Comparison of ENCODE assay signal across 1 cellular context in genomic region chr2:28390857-28391563, GRCh38.
A peak's percentile ranks its signal among the peaks of the same experiment; 100 is the strongest.
TF ChIP-seq lines count a peak whose summit lies in the region.

No MANE protein-coding gene starts in this region.

TF ChIP-seq in HepG2, 621 proteins besides CTCF, POLR2A, EP300 and RAD21 (continued from another document and continues in another):
- TF ChIP-seq, protein P1, sequence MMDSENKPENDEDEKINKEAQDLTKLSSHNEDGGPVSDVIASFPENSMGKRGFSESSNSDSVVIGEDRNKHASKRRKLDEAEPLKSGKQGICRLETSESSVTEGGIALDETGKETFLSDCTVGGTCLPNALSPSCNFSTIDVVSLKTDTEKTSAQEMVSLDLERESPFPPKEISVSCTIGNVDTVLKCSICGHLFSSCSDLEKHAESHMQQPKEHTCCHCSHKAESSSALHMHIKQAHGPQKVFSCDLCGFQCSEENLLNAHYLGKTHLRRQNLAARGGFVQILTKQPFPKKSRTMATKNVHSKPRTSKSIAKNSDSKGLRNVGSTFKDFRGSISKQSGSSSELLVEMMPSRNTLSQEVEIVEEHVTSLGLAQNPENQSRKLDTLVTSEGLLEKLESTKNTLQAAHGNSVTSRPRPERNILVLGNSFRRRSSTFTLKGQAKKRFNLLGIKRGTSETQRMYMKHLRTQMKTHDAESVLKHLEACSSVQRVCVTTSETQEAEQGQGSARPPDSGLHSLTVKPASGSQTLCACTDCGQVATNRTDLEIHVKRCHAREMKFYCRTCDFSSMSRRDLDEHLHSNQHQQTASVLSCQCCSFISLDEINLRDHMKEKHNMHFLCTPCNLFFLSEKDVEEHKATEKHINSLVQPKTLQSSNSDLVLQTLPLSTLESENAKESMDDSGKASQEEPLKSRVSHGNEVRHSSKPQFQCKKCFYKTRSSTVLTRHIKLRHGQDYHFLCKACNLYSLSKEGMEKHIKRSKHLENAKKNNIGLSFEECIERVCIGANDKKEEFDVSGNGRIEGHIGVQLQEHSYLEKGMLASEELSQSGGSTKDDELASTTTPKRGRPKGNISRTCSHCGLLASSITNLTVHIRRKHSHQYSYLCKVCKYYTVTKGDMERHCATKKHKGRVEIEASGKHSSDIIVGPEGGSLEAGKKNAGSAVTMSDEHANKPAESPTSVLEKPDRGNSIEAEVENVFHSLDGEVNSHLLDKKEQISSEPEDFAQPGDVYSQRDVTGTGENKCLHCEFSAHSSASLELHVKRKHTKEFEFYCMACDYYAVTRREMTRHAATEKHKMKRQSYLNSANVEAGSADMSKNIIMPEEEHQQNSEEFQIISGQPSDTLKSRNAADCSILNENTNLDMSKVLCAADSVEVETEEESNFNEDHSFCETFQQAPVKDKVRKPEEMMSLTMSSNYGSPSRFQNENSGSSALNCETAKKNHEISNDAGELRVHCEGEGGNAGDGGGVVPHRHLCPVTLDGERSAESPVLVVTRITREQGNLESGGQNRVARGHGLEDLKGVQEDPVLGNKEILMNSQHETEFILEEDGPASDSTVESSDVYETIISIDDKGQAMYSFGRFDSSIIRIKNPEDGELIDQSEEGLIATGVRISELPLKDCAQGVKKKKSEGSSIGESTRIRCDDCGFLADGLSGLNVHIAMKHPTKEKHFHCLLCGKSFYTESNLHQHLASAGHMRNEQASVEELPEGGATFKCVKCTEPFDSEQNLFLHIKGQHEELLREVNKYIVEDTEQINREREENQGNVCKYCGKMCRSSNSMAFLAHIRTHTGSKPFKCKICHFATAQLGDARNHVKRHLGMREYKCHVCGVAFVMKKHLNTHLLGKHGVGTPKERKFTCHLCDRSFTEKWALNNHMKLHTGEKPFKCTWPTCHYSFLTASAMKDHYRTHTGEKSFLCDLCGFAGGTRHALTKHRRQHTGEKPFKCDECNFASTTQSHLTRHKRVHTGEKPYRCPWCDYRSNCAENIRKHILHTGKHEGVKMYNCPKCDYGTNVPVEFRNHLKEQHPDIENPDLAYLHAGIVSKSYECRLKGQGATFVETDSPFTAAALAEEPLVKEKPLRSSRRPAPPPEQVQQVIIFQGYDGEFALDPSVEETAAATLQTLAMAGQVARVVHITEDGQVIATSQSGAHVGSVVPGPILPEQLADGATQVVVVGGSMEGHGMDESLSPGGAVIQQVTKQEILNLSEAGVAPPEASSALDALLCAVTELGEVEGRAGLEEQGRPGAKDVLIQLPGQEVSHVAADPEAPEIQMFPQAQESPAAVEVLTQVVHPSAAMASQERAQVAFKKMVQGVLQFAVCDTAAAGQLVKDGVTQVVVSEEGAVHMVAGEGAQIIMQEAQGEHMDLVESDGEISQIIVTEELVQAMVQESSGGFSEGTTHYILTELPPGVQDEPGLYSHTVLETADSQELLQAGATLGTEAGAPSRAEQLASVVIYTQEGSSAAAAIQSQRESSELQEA (CRISPR knock-in tag; IDR thresholded peaks at IDR 0.05; ENCODE audit: not compliant biosample characterization): peak; percentile 43
- TF ChIP-seq ZNF780A (CRISPR knock-in tag; IDR thresholded peaks at IDR 0.05): no peak
- no peak for TF ChIP-seq NR1H2 (CRISPR knock-in tag; IDR thresholded peaks at IDR 0.05; ENCODE audit: borderline replicate concordance, low read depth)
- TF ChIP-seq, protein P2, sequence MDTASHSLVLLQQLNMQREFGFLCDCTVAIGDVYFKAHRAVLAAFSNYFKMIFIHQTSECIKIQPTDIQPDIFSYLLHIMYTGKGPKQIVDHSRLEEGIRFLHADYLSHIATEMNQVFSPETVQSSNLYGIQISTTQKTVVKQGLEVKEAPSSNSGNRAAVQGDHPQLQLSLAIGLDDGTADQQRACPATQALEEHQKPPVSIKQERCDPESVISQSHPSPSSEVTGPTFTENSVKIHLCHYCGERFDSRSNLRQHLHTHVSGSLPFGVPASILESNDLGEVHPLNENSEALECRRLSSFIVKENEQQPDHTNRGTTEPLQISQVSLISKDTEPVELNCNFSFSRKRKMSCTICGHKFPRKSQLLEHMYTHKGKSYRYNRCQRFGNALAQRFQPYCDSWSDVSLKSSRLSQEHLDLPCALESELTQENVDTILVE (CRISPR knock-in tag; IDR thresholded peaks at IDR 0.05): no peak; the same call in 1 of the 2 replicates
- peak; percentile 81; the same call in 1 of the 2 replicates for TF ChIP-seq ARHGAP35 (CRISPR knock-in tag; IDR thresholded peaks at IDR 0.05; ENCODE audit: borderline replicate concordance)
- 0 out of 2 replicates have a peak, but pooled peaks have one; percentile 39 for TF ChIP-seq ZNF605 (CRISPR knock-in tag; IDR thresholded peaks at IDR 0.05)
- TF ChIP-seq, protein P3, sequence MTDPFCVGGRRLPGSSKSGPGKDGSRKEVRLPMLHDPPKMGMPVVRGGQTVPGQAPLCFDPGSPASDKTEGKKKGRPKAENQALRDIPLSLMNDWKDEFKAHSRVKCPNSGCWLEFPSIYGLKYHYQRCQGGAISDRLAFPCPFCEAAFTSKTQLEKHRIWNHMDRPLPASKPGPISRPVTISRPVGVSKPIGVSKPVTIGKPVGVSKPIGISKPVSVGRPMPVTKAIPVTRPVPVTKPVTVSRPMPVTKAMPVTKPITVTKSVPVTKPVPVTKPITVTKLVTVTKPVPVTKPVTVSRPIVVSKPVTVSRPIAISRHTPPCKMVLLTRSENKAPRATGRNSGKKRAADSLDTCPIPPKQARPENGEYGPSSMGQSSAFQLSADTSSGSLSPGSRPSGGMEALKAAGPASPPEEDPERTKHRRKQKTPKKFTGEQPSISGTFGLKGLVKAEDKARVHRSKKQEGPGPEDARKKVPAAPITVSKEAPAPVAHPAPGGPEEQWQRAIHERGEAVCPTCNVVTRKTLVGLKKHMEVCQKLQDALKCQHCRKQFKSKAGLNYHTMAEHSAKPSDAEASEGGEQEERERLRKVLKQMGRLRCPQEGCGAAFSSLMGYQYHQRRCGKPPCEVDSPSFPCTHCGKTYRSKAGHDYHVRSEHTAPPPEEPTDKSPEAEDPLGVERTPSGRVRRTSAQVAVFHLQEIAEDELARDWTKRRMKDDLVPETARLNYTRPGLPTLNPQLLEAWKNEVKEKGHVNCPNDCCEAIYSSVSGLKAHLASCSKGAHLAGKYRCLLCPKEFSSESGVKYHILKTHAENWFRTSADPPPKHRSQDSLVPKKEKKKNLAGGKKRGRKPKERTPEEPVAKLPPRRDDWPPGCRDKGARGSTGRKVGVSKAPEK (CRISPR knock-in tag; IDR thresholded peaks at IDR 0.05; ENCODE audit: borderline replicate concordance): 0 out of 2 replicates have a peak, but pooled peaks have one; percentile 38
- no peak for TF ChIP-seq TBL1XR1 (IDR thresholded peaks at IDR 0.05; ENCODE audit: borderline replicate concordance, low read length, partially characterized antibody)
- TF ChIP-seq ZNF543 (CRISPR knock-in tag; IDR thresholded peaks at IDR 0.05): 0 out of 2 replicates have a peak, but pooled peaks have one; percentile 15
- TF ChIP-seq ZBTB42 (CRISPR knock-in tag; IDR thresholded peaks at IDR 0.05): peak; percentile 86; the same call in 1 of the 2 replicates
- TF ChIP-seq ZEB1 (IDR thresholded peaks at IDR 0.05; ENCODE audit: insufficient replicate concordance, low read depth): peak; percentile 5
- TF ChIP-seq DPF2 (CRISPR knock-in tag; IDR thresholded peaks at IDR 0.05; ENCODE audit: borderline replicate concordance, low read depth): no peak
- TF ChIP-seq, protein P4, sequence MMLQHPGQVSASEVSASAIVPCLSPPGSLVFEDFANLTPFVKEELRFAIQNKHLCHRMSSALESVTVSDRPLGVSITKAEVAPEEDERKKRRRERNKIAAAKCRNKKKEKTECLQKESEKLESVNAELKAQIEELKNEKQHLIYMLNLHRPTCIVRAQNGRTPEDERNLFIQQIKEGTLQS (CRISPR knock-in tag; IDR thresholded peaks at IDR 0.05): peak; percentile 3; the same call in 1 of the 2 replicates
- TF ChIP-seq CHCHD3 (CRISPR knock-in tag; IDR thresholded peaks at IDR 0.05): no peak
- TF ChIP-seq MAF1 (CRISPR knock-in tag; IDR thresholded peaks at IDR 0.05; ENCODE audit: borderline replicate concordance): no peak
- no peak for TF ChIP-seq ZNF747 (CRISPR knock-in tag; IDR thresholded peaks at IDR 0.05; ENCODE audit: borderline replicate concordance)
- no peak for TF ChIP-seq JUN (CRISPR knock-in tag; IDR thresholded peaks at IDR 0.05)
- no peak for TF ChIP-seq CREM (IDR thresholded peaks at IDR 0.05)
- TF ChIP-seq CREM (CRISPR knock-in tag; IDR thresholded peaks at IDR 0.05): no peak
- TF ChIP-seq HOXD1 (CRISPR knock-in tag; IDR thresholded peaks at IDR 0.05): peak; percentile 58; the same call in 1 of the 2 replicates
- TF ChIP-seq, protein P5, sequence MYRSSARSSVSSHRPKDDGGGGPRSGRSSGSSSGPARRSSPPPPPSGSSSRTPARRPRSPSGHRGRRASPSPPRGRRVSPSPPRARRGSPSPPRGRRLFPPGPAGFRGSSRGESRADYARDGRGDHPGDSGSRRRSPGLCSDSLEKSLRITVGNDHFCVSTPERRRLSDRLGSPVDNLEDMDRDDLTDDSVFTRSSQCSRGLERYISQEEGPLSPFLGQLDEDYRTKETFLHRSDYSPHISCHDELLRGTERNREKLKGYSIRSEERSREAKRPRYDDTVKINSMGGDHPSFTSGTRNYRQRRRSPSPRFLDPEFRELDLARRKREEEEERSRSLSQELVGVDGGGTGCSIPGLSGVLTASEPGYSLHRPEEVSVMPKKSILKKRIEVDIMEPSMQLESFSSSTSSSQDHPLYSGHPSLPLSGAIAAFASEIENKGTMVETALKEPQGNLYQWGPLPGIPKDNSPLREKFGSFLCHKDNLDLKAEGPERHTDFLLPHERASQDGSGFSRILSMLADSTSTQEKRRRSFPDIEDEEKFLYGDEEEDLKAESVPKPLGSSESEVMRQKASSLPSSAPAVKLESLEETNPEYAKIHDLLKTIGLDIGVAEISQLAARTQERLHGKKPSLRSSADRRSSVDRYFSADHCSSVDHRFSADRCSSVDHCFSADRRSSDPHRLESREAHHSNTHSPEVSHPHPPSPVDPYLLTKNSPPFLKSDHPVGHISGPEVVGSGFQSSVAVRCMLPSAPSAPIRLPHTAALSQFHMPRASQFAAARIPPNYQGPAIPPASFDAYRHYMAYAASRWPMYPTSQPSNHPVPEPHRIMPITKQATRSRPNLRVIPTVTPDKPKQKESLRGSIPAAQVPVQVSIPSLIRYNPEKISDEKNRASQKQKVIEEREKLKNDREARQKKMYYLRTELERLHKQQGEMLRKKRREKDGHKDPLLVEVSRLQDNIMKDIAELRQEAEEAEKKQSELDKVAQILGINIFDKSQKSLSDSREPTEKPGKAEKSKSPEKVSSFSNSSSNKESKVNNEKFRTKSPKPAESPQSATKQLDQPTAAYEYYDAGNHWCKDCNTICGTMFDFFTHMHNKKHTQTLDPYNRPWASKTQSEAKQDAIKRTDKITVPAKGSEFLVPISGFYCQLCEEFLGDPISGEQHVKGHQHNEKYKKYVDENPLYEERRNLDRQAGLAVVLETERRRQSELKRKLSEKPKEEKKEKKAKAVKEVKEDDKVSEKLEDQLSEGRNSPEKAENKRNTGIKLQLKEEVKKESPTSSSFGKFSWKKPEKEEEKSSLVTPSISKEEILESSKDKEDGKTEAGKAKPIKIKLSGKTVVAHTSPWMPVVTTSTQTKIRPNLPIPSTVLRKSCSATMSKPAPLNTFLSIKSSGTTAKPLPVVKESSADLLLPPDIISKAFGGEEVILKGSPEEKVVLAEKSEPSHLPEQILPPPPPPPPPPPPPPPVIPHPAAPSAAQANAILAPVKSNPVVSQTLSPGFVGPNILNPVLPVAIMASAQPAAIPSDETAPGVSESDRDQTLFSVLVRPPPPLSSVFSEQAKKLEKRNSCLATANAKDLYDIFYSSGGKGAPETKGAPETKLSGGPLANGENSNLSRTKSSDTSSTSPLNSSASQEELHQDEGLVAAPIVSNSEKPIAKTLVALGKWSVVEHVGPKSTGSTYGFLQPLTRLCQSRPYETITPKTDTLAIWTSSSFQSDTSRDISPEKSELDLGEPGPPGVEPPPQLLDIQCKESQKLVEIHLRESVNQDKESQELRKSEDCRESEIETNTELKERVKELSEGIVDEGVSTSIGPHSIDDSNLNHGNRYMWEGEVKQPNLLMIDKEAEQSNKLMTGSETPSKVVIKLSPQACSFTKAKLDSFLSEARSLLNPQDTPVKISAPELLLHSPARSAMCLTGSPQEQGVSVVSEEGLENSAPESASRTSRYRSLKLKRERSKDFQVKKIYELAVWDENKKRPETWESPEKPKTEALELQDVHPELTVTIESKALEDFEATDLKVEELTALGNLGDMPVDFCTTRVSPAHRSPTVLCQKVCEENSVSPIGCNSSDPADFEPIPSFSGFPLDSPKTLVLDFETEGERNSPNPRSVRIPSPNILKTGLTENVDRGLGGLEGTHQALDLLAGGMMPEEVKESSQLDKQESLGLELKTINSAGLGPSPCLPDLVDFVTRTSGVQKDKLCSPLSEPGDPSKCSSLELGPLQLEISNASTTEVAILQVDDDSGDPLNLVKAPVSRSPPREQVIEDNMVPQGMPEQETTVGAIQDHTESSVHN (CRISPR knock-in tag; IDR thresholded peaks at IDR 0.05): 0 out of 2 replicates have a peak, but pooled peaks have one; percentile 24
- TF ChIP-seq ZSCAN9 (CRISPR knock-in tag; IDR thresholded peaks at IDR 0.05; ENCODE audit: borderline replicate concordance): peak; percentile 44; the same call in 1 of the 2 replicates
- TF ChIP-seq FOXO1 (CRISPR knock-in tag; IDR thresholded peaks at IDR 0.05): 0 out of 2 replicates have a peak, but pooled peaks have one; percentile 46
- TF ChIP-seq ZFY (CRISPR knock-in tag; IDR thresholded peaks at IDR 0.05): peak; percentile 60; the same call in 1 of the 2 replicates
- no peak for TF ChIP-seq ZNF562 (CRISPR knock-in tag; IDR thresholded peaks at IDR 0.05; ENCODE audit: borderline replicate concordance)
- TF ChIP-seq CBX1 (IDR thresholded peaks at IDR 0.05; ENCODE audit: low read depth): peak; percentile 2
- TF ChIP-seq ZNF629 (CRISPR knock-in tag; conservative IDR thresholded peaks at IDR 0.05): peak; percentile 98
- no peak for TF ChIP-seq ZNF772 (CRISPR knock-in tag; IDR thresholded peaks at IDR 0.05)
- TF ChIP-seq ZNF781 (CRISPR knock-in tag; IDR thresholded peaks at IDR 0.05; ENCODE audit: borderline replicate concordance, not compliant biosample characterization): peak; percentile 84
- 0 out of 2 replicates have a peak, but pooled peaks have one; percentile 83 for TF ChIP-seq AHR (CRISPR knock-in tag; IDR thresholded peaks at IDR 0.05)
- TF ChIP-seq ZFP90 (CRISPR knock-in tag; IDR thresholded peaks at IDR 0.05; ENCODE audit: borderline replicate concordance): peak; percentile 82; the same call in 1 of the 2 replicates
- TF ChIP-seq, protein P6, sequence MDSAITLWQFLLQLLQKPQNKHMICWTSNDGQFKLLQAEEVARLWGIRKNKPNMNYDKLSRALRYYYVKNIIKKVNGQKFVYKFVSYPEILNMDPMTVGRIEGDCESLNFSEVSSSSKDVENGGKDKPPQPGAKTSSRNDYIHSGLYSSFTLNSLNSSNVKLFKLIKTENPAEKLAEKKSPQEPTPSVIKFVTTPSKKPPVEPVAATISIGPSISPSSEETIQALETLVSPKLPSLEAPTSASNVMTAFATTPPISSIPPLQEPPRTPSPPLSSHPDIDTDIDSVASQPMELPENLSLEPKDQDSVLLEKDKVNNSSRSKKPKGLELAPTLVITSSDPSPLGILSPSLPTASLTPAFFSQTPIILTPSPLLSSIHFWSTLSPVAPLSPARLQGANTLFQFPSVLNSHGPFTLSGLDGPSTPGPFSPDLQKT (CRISPR knock-in tag; IDR thresholded peaks at IDR 0.05; ENCODE audit: borderline replicate concordance): 0 out of 2 replicates have a peak, but pooled peaks have one; percentile 14
- peak; percentile 59 for TF ChIP-seq KDM1A (CRISPR knock-in tag; IDR thresholded peaks at IDR 0.05)
- TF ChIP-seq PBX3 (CRISPR knock-in tag; IDR thresholded peaks at IDR 0.05; ENCODE audit: borderline replicate concordance): 0 out of 2 replicates have a peak, but pooled peaks have one; percentile 75
